In the genomic region with DNA sequence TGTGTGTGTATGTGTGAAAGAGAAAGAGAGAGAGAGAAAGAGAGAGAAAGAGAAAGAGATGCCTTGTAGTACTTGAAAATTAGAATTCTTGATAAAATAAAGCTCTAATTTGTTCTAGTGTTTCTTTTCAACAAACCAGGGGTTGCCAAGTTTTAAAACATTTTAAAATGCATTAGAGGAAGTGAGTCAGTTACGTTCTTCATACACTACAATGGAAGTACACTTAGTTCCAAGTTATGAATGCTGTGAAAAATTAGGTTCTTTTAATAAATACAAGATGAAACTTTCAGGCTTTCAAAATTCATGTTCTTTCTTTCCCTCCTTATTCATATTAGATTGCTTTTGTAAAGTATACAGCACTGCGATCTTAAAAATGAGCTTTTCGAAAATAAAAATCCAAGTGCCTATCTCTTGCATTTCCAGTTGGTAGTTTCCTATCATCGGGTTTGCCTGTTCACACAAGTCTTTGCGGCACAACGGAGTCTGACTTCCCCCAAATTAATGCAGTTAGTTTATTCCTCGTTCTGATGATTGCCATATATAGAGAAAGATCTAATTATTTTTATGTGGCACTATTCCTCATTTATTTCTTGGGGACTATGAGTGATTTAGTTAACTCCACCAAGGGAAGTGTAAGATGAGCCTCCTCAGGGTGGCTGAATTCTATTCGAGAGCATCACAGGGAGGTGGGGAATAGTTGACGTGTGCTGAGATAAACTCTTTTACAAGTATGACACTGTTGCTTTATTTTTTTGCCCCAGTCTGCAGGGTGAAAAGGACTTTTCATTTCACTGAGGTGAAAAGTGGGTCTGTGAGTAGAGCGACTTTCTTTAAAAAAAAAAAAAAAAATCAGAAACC, we compare ENCODE assay signal across 11 cellular contexts.
DNase-seq lines count a peak whose midpoint lies in the region; TF ChIP-seq lines count a peak whose summit lies in the region.
"Had no signal": no experiment of that assay in that cellular context is flagged by ENCODE, and none has a peak within 500 bp of the region (broad histone marks: within the 10 kb centered on the region; RNA-seq: fewer than 3 reads in every experiment).

No MANE protein-coding gene starts in this region.

- H3K4me3 ChIP-seq in AG09309 (ENCODE audit: control insufficient read depth, low read depth, low read length) (peak overlapping the region; percentile 53), WI38 (ENCODE audit: low read depth, low read length) (peak overlapping the region; percentile 61)
- H3K4me3 ChIP-seq: lung had no signal

- peaks cover 31% of the 10 kb centered on the region for H3K4me1 Mint-ChIP-seq in osteocyte (ENCODE audit: unreplicated experiment)
- H3K4me1 Mint-ChIP-seq: CD4-positive, alpha-beta memory T cell had no signal

- TF ChIP-seq CTCF in AG09309 (IDR thresholded peaks at IDR 0.05; ENCODE audit: control insufficient read depth, insufficient read depth, low read depth, low read length, missing control alignments) (no peak), WI38 (IDR thresholded peaks at IDR 0.05; ENCODE audit: low read depth, low read length) (no peak), osteocyte (IDR thresholded peaks at IDR 0.05) (no peak), GM10266 (IDR thresholded peaks at IDR 0.05; ENCODE audit: control insufficient read depth, insufficient read depth, low read depth, missing control alignments) (no peak)

- H3K27me3 Mint-ChIP-seq in osteocyte (ENCODE audit: unreplicated experiment) = no peaks in the 10 kb centered on the region

- H3K27ac Mint-ChIP-seq in osteocyte (ENCODE audit: unreplicated experiment) = peak overlapping the region; percentile 78
- H3K27ac Mint-ChIP-seq: activated T-helper 17 cell treated with anti-CD3 and anti-CD28 coated beads, Interleukin-2, amount 50 U/mL, for 72 hours; CD4-positive, alpha-beta memory T cell had no signal

- DNase-seq in AG09309 (ENCODE audit: low read depth) = peak; percentile 23
- peak; percentile 38 for DNase-seq in globus pallidus (ENCODE audit: low spot score)
- no peak for DNase-seq in osteocyte (ENCODE audit: extremely low spot score, unreplicated experiment)
- DNase-seq in GM10266 (ENCODE audit: extremely low spot score) = no peak
- no peak for DNase-seq in effector CD8-positive, alpha-beta T cell (lab: John Stamatoyannopoulos, UW)
- DNase-seq in NCI-H128 (lab: John Stamatoyannopoulos, UW; ENCODE audit: unreplicated experiment) = no peak
- no peak for DNase-seq in NCI-H510A (lab: John Stamatoyannopoulos, UW)
- DNase-seq: CD4-positive, alpha-beta memory T cell had no signal

- H3K4me3 Mint-ChIP-seq in osteocyte (ENCODE audit: unreplicated experiment) = peak overlapping the region; percentile 60
- H3K4me3 Mint-ChIP-seq: activated T-helper 17 cell treated with anti-CD3 and anti-CD28 coated beads, Interleukin-2, amount 50 U/mL, for 72 hours; CD4-positive, alpha-beta memory T cell had no signal

- no peaks in the 10 kb centered on the region for H3K9me3 Mint-ChIP-seq in osteocyte (ENCODE audit: unreplicated experiment)
- H3K9me3 Mint-ChIP-seq: activated T-helper 17 cell treated with anti-CD3 and anti-CD28 coated beads, Interleukin-2, amount 50 U/mL, for 72 hours; CD4-positive, alpha-beta memory T cell had no signal

- H3K36me3 Mint-ChIP-seq in osteocyte (ENCODE audit: unreplicated experiment) = no peaks in the 10 kb centered on the region
- H3K36me3 Mint-ChIP-seq: CD4-positive, alpha-beta memory T cell had no signal

Comparison
In these comparisons a context has a peak if more than half of its experiments do, and no peak if none do; other contexts are left out.
1. DNase-seq: peak in AG09309 (single experiment) and globus pallidus (single experiment); none in osteocyte (single experiment), GM10266 (single experiment), effector CD8-positive, alpha-beta T cell (single experiment), NCI-H128 (single experiment) and NCI-H510A (single experiment).